ENCODE assay signal across 18 cellular contexts in genomic region chr15:42413914-42414313, GRCh38.
"Had no signal": no experiment of that assay in that cellular context is flagged by ENCODE, and none has a peak within 500 bp of the region (broad histone marks: within the 10 kb centered on the region; RNA-seq: fewer than 3 reads in every experiment).

No MANE protein-coding gene starts in this region.

- H3K27ac Mint-ChIP-seq: activated CD4-positive, alpha-beta T cell treated with anti-CD3 and anti-CD28 coated beads, Interleukin-2, amount 10 ng/mL, durations not matched to agents 7 days and 5 days; activated naive CD8-positive, alpha-beta T cell treated with anti-CD3 and anti-CD28 coated beads, Interleukin-2, amount 10 ng/mL, durations not matched to agents 7 days and 5 days; activated T-helper 1 cell treated with anti-CD3 and anti-CD28 coated beads, Interleukin-12 subunit alpha, Interleukin-12 subunit beta, Interleukin-2, Interleukin-4 antibody, amounts not matched to agents 30 ng/mL and 10 ng/mL and 1 ng/mL, durations not matched to agents 14 hours and 24 hours and 36 hours; type B pancreatic cell had no signal

- H3K9me3 Mint-ChIP-seq: activated CD4-positive, alpha-beta T cell treated with anti-CD3 and anti-CD28 coated beads, Interleukin-2, amount 10 ng/mL, durations not matched to agents 7 days and 5 days; activated naive CD8-positive, alpha-beta T cell treated with anti-CD3 and anti-CD28 coated beads, Interleukin-2, amount 10 ng/mL, durations not matched to agents 7 days and 5 days; activated T-helper 1 cell treated with anti-CD3 and anti-CD28 coated beads, Interleukin-12 subunit alpha, Interleukin-12 subunit beta, Interleukin-2, Interleukin-4 antibody, amounts not matched to agents 30 ng/mL and 10 ng/mL and 1 ng/mL, durations not matched to agents 14 hours and 24 hours and 36 hours; naive thymus-derived CD4-positive, alpha-beta T cell; type B pancreatic cell had no signal

- ATAC-seq: mucosa of descending colon; naive thymus-derived CD4-positive, alpha-beta T cell; pancreas; T-helper 17 cell had no signal

- DNase-seq: activated CD4-positive, alpha-beta T cell treated with anti-CD3 and anti-CD28 coated beads, Interleukin-2, amount 10 ng/mL, durations not matched to agents 7 days and 5 days; activated CD4-positive, CD25-positive, alpha-beta regulatory T cell; activated CD8-positive, alpha-beta memory T cell treated with anti-CD3 and anti-CD28 coated beads, Interleukin-2, amount 50 U/mL, for 48 hours; activated naive CD8-positive, alpha-beta T cell treated with anti-CD3 and anti-CD28 coated beads, Interleukin-2, amount 10 ng/mL, durations not matched to agents 7 days and 5 days; anterior cingulate cortex; foreskin fibroblast; glutamatergic neuron; mucosa of descending colon; naive thymus-derived CD4-positive, alpha-beta T cell; pancreas; Right ventricle myocardium superior; stimulated activated CD4-positive, alpha-beta T cell treated with anti-CD3 and anti-CD28 coated beads, Interleukin-4, amount 100 ng/mL, for 4 hours; stimulated activated CD8-positive, alpha-beta memory T cell treated with anti-CD3 and anti-CD28 coated beads, Interleukin-4, amount 100 ng/mL, for 48 hours; stimulated activated naive CD4-positive, alpha-beta T cell treated with Interleukin-2 at 50 U/mL for 16 hours; T-helper 17 cell had no signal

- H3K27ac ChIP-seq: pancreas, suprapubic skin had no signal

- H3K27me3 Mint-ChIP-seq: activated CD4-positive, alpha-beta T cell treated with anti-CD3 and anti-CD28 coated beads, Interleukin-2, amount 10 ng/mL, durations not matched to agents 7 days and 5 days; activated naive CD8-positive, alpha-beta T cell treated with anti-CD3 and anti-CD28 coated beads, Interleukin-2, amount 10 ng/mL, durations not matched to agents 7 days and 5 days; naive thymus-derived CD4-positive, alpha-beta T cell; T-helper 17 cell; type B pancreatic cell had no signal

- H3K27me3 ChIP-seq: pancreas, suprapubic skin had no signal

- H3K4me3 Mint-ChIP-seq: activated CD4-positive, alpha-beta T cell treated with anti-CD3 and anti-CD28 coated beads, Interleukin-2, amount 10 ng/mL, durations not matched to agents 7 days and 5 days; activated naive CD8-positive, alpha-beta T cell treated with anti-CD3 and anti-CD28 coated beads, Interleukin-2, amount 10 ng/mL, durations not matched to agents 7 days and 5 days; activated T-helper 1 cell treated with anti-CD3 and anti-CD28 coated beads, Interleukin-12 subunit alpha, Interleukin-12 subunit beta, Interleukin-2, Interleukin-4 antibody, amounts not matched to agents 30 ng/mL and 10 ng/mL and 1 ng/mL, durations not matched to agents 14 hours and 24 hours and 36 hours; naive thymus-derived CD4-positive, alpha-beta T cell; type B pancreatic cell had no signal

- H3K4me1 Mint-ChIP-seq: activated CD4-positive, alpha-beta T cell treated with anti-CD3 and anti-CD28 coated beads, Interleukin-2, amount 10 ng/mL, durations not matched to agents 7 days and 5 days; naive thymus-derived CD4-positive, alpha-beta T cell had no signal

- H3K4me3 ChIP-seq: mucosa of descending colon, pancreas, suprapubic skin had no signal

- H3K9me3 ChIP-seq: mucosa of descending colon, pancreas, suprapubic skin had no signal

- H3K4me1 ChIP-seq: suprapubic skin had no signal
